Comparison of ENCODE assay signal across 21 cellular contexts in the genomic region with DNA sequence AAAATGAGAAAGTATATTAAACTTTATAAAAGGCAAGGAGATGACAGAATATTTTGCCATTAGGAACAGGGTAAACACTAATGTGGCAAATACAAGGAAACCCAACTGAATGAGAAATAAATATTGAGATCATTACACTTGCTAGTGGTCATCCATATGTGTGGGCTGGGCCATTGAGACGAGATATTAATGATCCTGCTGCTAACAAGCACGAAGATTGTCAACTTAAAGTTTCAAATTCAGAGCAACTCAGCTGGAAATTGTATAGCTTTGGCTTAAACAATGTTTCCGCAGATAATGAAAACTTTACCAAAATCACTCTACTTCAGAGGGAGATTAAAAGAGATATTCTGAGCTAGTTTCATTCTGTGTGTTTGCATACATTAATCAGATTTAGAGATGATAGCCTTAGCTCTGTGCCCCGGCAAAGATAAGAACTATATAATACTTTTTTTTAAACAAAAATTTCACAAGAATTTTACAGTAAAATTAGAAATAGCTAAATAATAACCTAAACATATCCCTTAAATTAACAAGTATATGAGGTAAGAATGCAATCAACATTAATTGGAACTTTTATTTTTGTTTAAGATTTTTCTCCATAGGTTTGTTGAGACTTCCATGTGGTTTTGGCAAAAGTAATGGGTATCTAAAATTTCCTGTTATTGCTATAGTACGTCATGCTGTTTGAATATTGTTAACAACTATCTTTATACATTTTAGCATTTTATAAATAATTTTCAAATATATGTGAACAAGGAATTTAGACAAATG. TPM values are rescaled to one million over a fixed set of nuclear protein-coding genes. Genes with fewer than 3 reads are reported as not detected.
A peak's percentile ranks its signal among the peaks of the same experiment; 100 is the strongest.
DNase-seq lines count a peak whose midpoint lies in the region; ATAC-seq, FAIRE-seq and TF ChIP-seq lines count a peak whose summit lies in the region.
"Had no signal": no experiment of that assay in that cellular context is flagged by ENCODE, and none has a peak within 500 bp of the region (broad histone marks: within the 10 kb centered on the region; RNA-seq: fewer than 3 reads in every experiment).

No MANE protein-coding gene starts in this region.

- TF ChIP-seq RAD21 in HepG2 (CRISPR knock-in tag; IDR thresholded peaks at IDR 0.05), result no peak

- H3K9ac ChIP-seq in HepG2 (ENCODE audit: insufficient read depth, low read depth, low read length), result no peak overlapping the region
- peak overlapping the region; percentile 17 for H3K9ac ChIP-seq in adipocyte (ENCODE audit: low read length)
- peak overlapping the region; percentile 80 for H3K9ac ChIP-seq in mesenchymal stem cell (ENCODE audit: low read length)

- H3K4me1 ChIP-seq in HepG2 (ENCODE audit: insufficient read depth, low read length), result peaks cover 26% of the 10 kb centered on the region
- no peaks in the 10 kb centered on the region for H3K4me1 ChIP-seq in right lobe of liver
- H3K4me1 ChIP-seq in adipocyte (ENCODE audit: control insufficient read depth, insufficient read depth, low read length), result peaks cover 33% of the 10 kb centered on the region
- H3K4me1 ChIP-seq in mesenchymal stem cell (ENCODE audit: control insufficient read depth, insufficient read depth, low read depth, low read length), result peaks cover 8% of the 10 kb centered on the region
- H3K4me1 ChIP-seq: BE2C, Peyer's patch had no signal

- no peak overlapping the region for H4K8ac ChIP-seq in mesenchymal stem cell (ENCODE audit: low read length)

- H3K4me3 ChIP-seq in HepG2 (replicated peaks in 1 of 3; ENCODE audit: insufficient read depth in 1 of 3, low read depth in 2 of 3, low read length in 3 of 3), result no peak overlapping the region
- H3K4me3 ChIP-seq in right lobe of liver, result no peak overlapping the region
- H3K4me3 ChIP-seq in adipocyte (ENCODE audit: low read length), result no peak overlapping the region
- H3K4me3 ChIP-seq in mesenchymal stem cell (ENCODE audit: insufficient read depth in 1 of 2, low read depth in 1 of 2, low read length in 2 of 2), result no peak overlapping the region
- H3K4me3 ChIP-seq: GM12878, K562, Peyer's patch had no signal

- TF ChIP-seq POLR2A in HepG2 (IDR thresholded peaks at IDR 0.05; ENCODE audit: insufficient read depth in 1 of 2, low read depth in 2 of 2, low read length in 2 of 2) (peak in 1 of 2 experiments; percentile 47; a peak in 1 of 4 replicates), right lobe of liver (IDR thresholded peaks at IDR 0.05) (no peak)

- H3K4me2 ChIP-seq in HepG2 (ENCODE audit: low read depth, low read length) (no peak overlapping the region), mesenchymal stem cell (ENCODE audit: low read length, poor library complexity, severe bottlenecking) (no peak overlapping the region)

- CTCF ChIA-PET in HepG2 (lab: Yijun Ruan, JAX; ENCODE audit: low intra/inter-chr PET ratio, low total read pairs), result no interaction called here

- H3K9me3 ChIP-seq in HepG2 (ENCODE audit: low read length) (no peaks in the 10 kb centered on the region), right lobe of liver (no peaks in the 10 kb centered on the region), adipocyte (ENCODE audit: control insufficient read depth, low read length) (no peaks in the 10 kb centered on the region), mesenchymal stem cell (ENCODE audit: control insufficient read depth, low read length) (no peaks in the 10 kb centered on the region)
- H3K9me3 ChIP-seq: BE2C, Peyer's patch had no signal

- H3K27ac ChIP-seq in HepG2 (ENCODE audit: extremely low read length, insufficient read depth, low read length) (no peak overlapping the region), right lobe of liver (no peak overlapping the region), mesenchymal stem cell (ENCODE audit: low read length, poor library complexity, severe bottlenecking) (no peak overlapping the region)
- H3K27ac ChIP-seq: Peyer's patch had no signal

- in situ Hi-C loops in HepG2 (cut with HindIII; ENCODE audit: extremely low pct_ligation_motif_present, low pct_unique_long_range_greater_than_20kb), result no loop called here

- intact Hi-C loops in HepG2 (cut with micrococcal nuclease; ENCODE audit: unreplicated experiment) (loop anchor here (1.0 kb wide), 1 partner anchor 524 kb away; no protein-coding TSS in a partner anchor), right lobe of liver (cut with DNase I) (no loop called here), left cardiac atrium (cut with DNase I) (no loop called here)

- DNase-seq in HepG2 (ENCODE audit: low spot score), result no peak
- DNase-seq in right lobe of liver, result no peak
- no peak for DNase-seq in adipocyte (ENCODE audit: low read depth)
- no peak for DNase-seq in mesenchymal stem cell
- no peak for DNase-seq in activated CD4-positive, alpha-beta T cell treated with anti-CD3 and anti-CD28 coated beads, Interleukin-2, amount 50 U/mL, for 1 hour
- DNase-seq in mucosa of gallbladder (ENCODE audit: low spot score), result no peak
- no peak for DNase-seq in left cardiac atrium
- no peak for DNase-seq in NCI-H526 treated with DMSO at 0.1 percent for 48 hours (lab: John Stamatoyannopoulos, UW)
- DNase-seq: 8988T, BE2C, DMS 273 treated with DMSO at 0.1 percent for 48 hours, DMS79 treated with DMSO at 0.1 percent for 48 hours, MM.1S, NCI-H1048, NCI-H1417 treated with DMSO at 0.1 percent for 48 hours, NCI-H1930, NCI-H510A treated with DMSO at 0.1 percent for 48 hours, NCI-H82, Peyer's patch had no signal

- H2AK5ac ChIP-seq in mesenchymal stem cell (ENCODE audit: low read length, severe bottlenecking), result no peak overlapping the region

- no peaks in the 10 kb centered on the region for H3K79me2 ChIP-seq in HepG2 (ENCODE audit: insufficient read depth, low read length)

- H3K27me3 ChIP-seq in HepG2 (ENCODE audit: control insufficient read depth in 1 of 2, insufficient read depth in 2 of 2, low read length in 2 of 2) (no peaks in the 10 kb centered on the region), right lobe of liver (no peaks in the 10 kb centered on the region), adipocyte (replicated peaks; ENCODE audit: control insufficient read depth, insufficient read depth, low read length) (no peaks in the 10 kb centered on the region), mesenchymal stem cell (ENCODE audit: control insufficient read depth in 1 of 2, insufficient read depth in 1 of 2, low read length in 2 of 2) (no peaks in the 10 kb centered on the region)
- H3K27me3 ChIP-seq: BE2C, Peyer's patch had no signal

- no peak overlapping the region for H3K23ac ChIP-seq in mesenchymal stem cell (ENCODE audit: low read length in 2 of 2)

- no peak overlapping the region for H3K18ac ChIP-seq in mesenchymal stem cell (ENCODE audit: low read depth in 1 of 2, low read length in 2 of 2)

- no peak for TF ChIP-seq EP300 in HepG2 (IDR thresholded peaks at IDR 0.05; ENCODE audit: low read depth in 2 of 2, low read length in 2 of 2)
- TF ChIP-seq EP300 in HepG2 (CRISPR knock-in tag; IDR thresholded peaks at IDR 0.05; ENCODE audit: borderline replicate concordance), result no peak

- peaks cover 20% of the 10 kb centered on the region for H4K20me1 ChIP-seq in HepG2 (ENCODE audit: insufficient read depth, low read length)

- 83% methylated on average over 5 of the region's 5 CpGs for WGBS in HepG2 (ENCODE audit: low lambda C conversion rate)
- WGBS in right lobe of liver (ENCODE audit: insufficient coverage, low coverage, low lambda C conversion rate, missing lambda C conversion rate), result 66% methylated on average over 4 of the region's 5 CpGs
- 91% methylated on average over 2 of the region's 5 CpGs for WGBS in mesenchymal stem cell

- no peak overlapping the region for H2BK5ac ChIP-seq in mesenchymal stem cell (ENCODE audit: low read depth, low read length, poor library complexity, severe bottlenecking)

- ATAC-seq in HepG2 (no peak), right lobe of liver (no peak), left cardiac atrium (no peak)
- ATAC-seq: GM12878, K562 had no signal

- H3K79me1 ChIP-seq in mesenchymal stem cell (replicated peaks; ENCODE audit: low read length, poor library complexity, severe bottlenecking), result no peaks in the 10 kb centered on the region

- no peak overlapping the region for H2AFZ ChIP-seq in HepG2 (ENCODE audit: low read length)
- no peak overlapping the region for H2AFZ ChIP-seq in mesenchymal stem cell (ENCODE audit: low read depth, low read length)

- no peak overlapping the region for H4K91ac ChIP-seq in mesenchymal stem cell (ENCODE audit: low read length)

- POLR2A ChIA-PET in HepG2 (lab: Yijun Ruan, JAX), result interaction anchor here (0.8 to 1.6 kb wide), 4 partner anchors 17 to 23 kb away, joined by 3 read pairs; no protein-coding TSS in a partner anchor

- no peak overlapping the region for H3K4ac ChIP-seq in mesenchymal stem cell (ENCODE audit: low read depth in 1 of 2, low read length in 2 of 2)

- no peak overlapping the region for H2BK15ac ChIP-seq in mesenchymal stem cell (ENCODE audit: low read depth, poor library complexity, severe bottlenecking)

- H2BK120ac ChIP-seq in mesenchymal stem cell (ENCODE audit: low read depth, low read length), result no peak overlapping the region

- no peak for FAIRE-seq in HepG2 (lab: Jason Lieb, UNC)
- FAIRE-seq: GM12878, K562 had no signal

- H2BK12ac ChIP-seq in mesenchymal stem cell (ENCODE audit: low read length in 2 of 2), result no peak overlapping the region

- no peak overlapping the region for H3K14ac ChIP-seq in mesenchymal stem cell (ENCODE audit: low read length in 2 of 2)

- H3K36me3 ChIP-seq in HepG2 (replicated peaks in 1 of 2; ENCODE audit: control insufficient read depth in 1 of 2, insufficient read depth in 2 of 2, low read length in 2 of 2), result peaks cover 48 to 91% of the 10 kb centered on the region in 2 experiments
- peaks cover 15 to 98% (median 46%) of the 10 kb centered on the region in 4 donors for H3K36me3 ChIP-seq in right lobe of liver
- peaks cover 97% of the 10 kb centered on the region for H3K36me3 ChIP-seq in adipocyte (ENCODE audit: control insufficient read depth, insufficient read depth, low read length, severe bottlenecking)
- peaks cover 34 to 96% of the 10 kb centered on the region in 2 experiments for H3K36me3 ChIP-seq in mesenchymal stem cell (ENCODE audit: control insufficient read depth in 1 of 2, insufficient read depth in 2 of 2, low read depth in 1 of 2, low read length in 2 of 2)
- H3K36me3 ChIP-seq: BE2C had no signal

- BruUV-seq in HepG2 (replicated peaks; lab: Mats Ljungman, UMichigan), result no TSS peak

- TF ChIP-seq CTCF in HepG2 (CRISPR knock-in tag; IDR thresholded peaks at IDR 0.05) (no peak), right lobe of liver (IDR thresholded peaks at IDR 0.05) (no peak)

RNA-seq across cellular contexts. Expression of a gene that starts 40.0 kb away (rescaled TPM):
- total RNA-seq in HepG2 (2016; rRNA removed; fragmentation: Illumina TruSeq; extraction: Trizol) (1,029 and 1,847 TPM in 2 replicates), right lobe of liver (1,000 to 10,000 TPM in 5 of 6 experiments, 100 to 1,000 TPM in 1; 938 to 2,279 (median 1,324) TPM), mucosa of gallbladder (157 TPM), left cardiac atrium (100 to 1,000 TPM; 245 to 775 TPM)
- total RNA-seq in HepG2 (2016; cell fraction: cytosol; rRNA removed; fragmentation: Illumina TruSeq; extraction: Trizol; ENCODE audit: low read depth), result 126 and 147 TPM in 2 replicates
- 854 and 1,853 TPM in 2 replicates for total RNA-seq in HepG2 (2016; cell fraction: insoluble cytoplasmic fraction; rRNA removed; fragmentation: Illumina TruSeq; extraction: Trizol)
- total RNA-seq in HepG2 (2016; cell fraction: membrane; rRNA removed; fragmentation: Illumina TruSeq; extraction: Trizol), result 296 and 350 TPM in 2 replicates
- 2,550 and 3,138 TPM in 2 replicates for total RNA-seq in HepG2 (2016; cell fraction: nucleus; rRNA removed; fragmentation: Illumina TruSeq; extraction: Trizol)
- 6,471 and 8,294 TPM in 2 replicates for polyA plus RNA-seq in HepG2 (2011; rRNA removed)
- polyA plus RNA-seq in HepG2 (2011; cell fraction: cytosol; rRNA removed), result 5,228 and 6,020 TPM in 2 replicates
- polyA plus RNA-seq in HepG2 (2011; cell fraction: nucleus; rRNA removed), result 7,071 and 7,329 TPM in 2 replicates
- 6,919 and 7,291 TPM in 2 replicates for polyA plus RNA-seq in HepG2 (2012)
- 105 and 116 TPM in 2 replicates for polyA plus RNA-seq in HepG2 (2016; cell fraction: cytosol; fragmentation: Illumina TruSeq; extraction: Trizol; ENCODE audit: low read depth)
- 930 and 1,012 TPM in 2 replicates for polyA plus RNA-seq in HepG2 (2016; cell fraction: insoluble cytoplasmic fraction; fragmentation: Illumina TruSeq; extraction: Trizol; ENCODE audit: low read depth)
- 206 and 247 TPM in 2 replicates for polyA plus RNA-seq in HepG2 (2016; cell fraction: membrane; fragmentation: Illumina TruSeq; extraction: Trizol; ENCODE audit: low read depth)
- 3,833 and 4,011 TPM in 2 replicates for polyA plus RNA-seq in HepG2 (2016; cell fraction: nucleus; fragmentation: Illumina TruSeq; extraction: Trizol; ENCODE audit: insufficient read depth, low read depth)
- 4.7 and 8,343 TPM in 2 replicates for polyA minus RNA-seq in HepG2 (2011; rRNA and poly(A)+ RNA removed; ENCODE audit: low replicate concordance)
- 6,416 and 9,415 TPM in 2 replicates for polyA minus RNA-seq in HepG2 (2011; cell fraction: cytosol; rRNA and poly(A)+ RNA removed)
- 5,814 and 6,553 TPM in 2 replicates for polyA minus RNA-seq in HepG2 (2011; cell fraction: nucleus; rRNA and poly(A)+ RNA removed)
- 1,493 TPM for polyA plus RNA-seq in mesenchymal stem cell (2013, experiment 1 of 2)
- 1,327 TPM for polyA plus RNA-seq in mesenchymal stem cell (2013, experiment 2 of 2)
